In genomic region chr19:10911579-10912363, GRCh38 we compare ENCODE assay signal across 1 cellular context.
A peak's percentile ranks its signal among the peaks of the same experiment; 100 is the strongest.
TF ChIP-seq lines count a peak whose summit lies in the region.

No MANE protein-coding gene starts in this region.

TF ChIP-seq in HepG2, 621 proteins besides CTCF, POLR2A, EP300 and RAD21:
- TF ChIP-seq ZNF251 (CRISPR knock-in tag; IDR thresholded peaks at IDR 0.05) (no peak), TP53 (CRISPR knock-in tag; conservative IDR thresholded peaks at IDR 0.05) (no peak), AGO2 (optimal IDR thresholded peaks at IDR 0.05; ENCODE audit: low read depth, low read length) (peak; percentile 42)
